8 cellular contexts compared by ENCODE assay signal in genomic region chr4:123832173-123833026, GRCh38.
DNase-seq lines count a peak whose midpoint lies in the region; ATAC-seq and TF ChIP-seq lines count a peak whose summit lies in the region.

No MANE protein-coding gene starts in this region.

- H3K4me3 ChIP-seq in MG63: no peak overlapping the region
- peak overlapping the region; percentile 14 for H3K4me3 ChIP-seq in coronary artery
- H3K4me3 ChIP-seq in lower leg skin (ENCODE audit: low read depth, poor library complexity, severe bottlenecking): no peak overlapping the region
- H3K4me3 ChIP-seq in tibial artery: peak overlapping the region in 1 of 2 donors; percentile 5

- no peak for TF ChIP-seq POLR2A in lower leg skin (IDR thresholded peaks at IDR 0.05)

- H3K36me3 Mint-ChIP-seq in CD14-positive monocyte: no peaks in the 10 kb centered on the region

- peaks cover 0 to 34% (median 4%) of the 10 kb centered on the region in 4 donors for H3K4me1 ChIP-seq in tibial artery

- H3K27ac ChIP-seq in coronary artery: peak overlapping the region; percentile 72 to 90
- H3K27ac ChIP-seq in tibial artery: peak overlapping the region; percentile 54 to 63

- peaks cover 2% of the 10 kb centered on the region for H3K4me1 Mint-ChIP-seq in CD14-positive monocyte

- DNase-seq in MG63: peak; percentile 87
- DNase-seq in coronary artery (ENCODE audit: low spot score): peak; percentile 87
- DNase-seq in lower leg skin (ENCODE audit: low spot score in 2 of 2): peak; percentile 76 to 87
- peak; percentile 62 to 68 for DNase-seq in tibial artery
- no peak for DNase-seq in CD14-positive monocyte (ENCODE audit: low spot score)
- DNase-seq in cerebellum (ENCODE audit: low spot score): no peak
- DNase-seq in activated T-cell treated with anti-CD3 and anti-CD28 coated beads, Interleukin-2, amount 50 U/mL, for 1 hour: no peak

- TF ChIP-seq CTCF in coronary artery (IDR thresholded peaks at IDR 0.05) (no peak), lower leg skin (IDR thresholded peaks at IDR 0.05) (no peak), tibial artery (IDR thresholded peaks at IDR 0.05) (no peak), CD14-positive monocyte (IDR thresholded peaks at IDR 0.05) (no peak)

- peaks cover 0 to 1% (median 0%) of the 10 kb centered on the region in 7 donors for H3K9me3 Mint-ChIP-seq in CD14-positive monocyte

- H3K27me3 Mint-ChIP-seq in CD14-positive monocyte (ENCODE audit: low read depth in 3 of 3): peaks cover 0 to 2% (median 0%) of the 10 kb centered on the region in 3 donors

- H3K4me3 Mint-ChIP-seq in CD14-positive monocyte: no peak overlapping the region

- H3K27me3 ChIP-seq in MG63: no peaks in the 10 kb centered on the region
- no peaks in the 10 kb centered on the region for H3K27me3 ChIP-seq in tibial artery

- ATAC-seq in GM18868 (IDR thresholded peaks at IDR 0.05; ENCODE audit: unreplicated experiment): no peak

- no peak overlapping the region for H3K27ac Mint-ChIP-seq in CD14-positive monocyte

- H3K9me3 ChIP-seq in MG63 (peaks cover 6% of the 10 kb centered on the region; the same call in 1 of the 2 replicates), tibial artery (no peaks in the 10 kb centered on the region)

- 27 to 53% methylated on average over 7 of the region's 7 CpGs for WGBS in lower leg skin, 2 donors

- H3K36me3 ChIP-seq in MG63 (no peaks in the 10 kb centered on the region), tibial artery (no peaks in the 10 kb centered on the region)

- intact Hi-C loops in lower leg skin (cut with DNase I; ENCODE audit: low total_unique reads): no loop called here
- intact Hi-C loops in tibial artery (cut with DNase I; ENCODE audit: low total_unique reads): no loop called here
- intact Hi-C loops in CD14-positive monocyte (cut with micrococcal nuclease): no loop called here

Comparison
In these comparisons a context has a peak if more than half of its experiments do, and no peak if none do; other contexts are left out.
1. DNase-seq: peak in MG63 (single experiment), coronary artery (single experiment), lower leg skin (2 of 2) and tibial artery (2 of 2); none in CD14-positive monocyte (single experiment), cerebellum (single experiment) and activated T-cell treated with anti-CD3 and anti-CD28 coated beads, Interleukin-2, amount 50 U/mL, for 1 hour (single experiment).